In genomic region chr1:74323937-74324473, GRCh38 we compare ENCODE assay signal across 23 cellular contexts.
DNase-seq lines count a peak whose midpoint lies in the region; ATAC-seq, FAIRE-seq and TF ChIP-seq lines count a peak whose summit lies in the region.
"Had no signal": no experiment of that assay in that cellular context is flagged by ENCODE, and none has a peak within 500 bp of the region (broad histone marks: within the 10 kb centered on the region; RNA-seq: fewer than 3 reads in every experiment).

No MANE protein-coding gene starts in this region.

- no peak for TF ChIP-seq CTCF in K562 (IDR thresholded peaks at IDR 0.05 in 2 of 3, conservative IDR thresholded peaks at IDR 0.05 in 1 of 3; ENCODE audit: insufficient read depth in 2 of 3, low read depth in 1 of 3, low read length in 3 of 3)
- no peak for TF ChIP-seq CTCF in left lung (IDR thresholded peaks at IDR 0.05)
- no peak for TF ChIP-seq CTCF in osteocyte (IDR thresholded peaks at IDR 0.05)

- no peaks in the 10 kb centered on the region for H4K20me1 ChIP-seq in K562 (replicated peaks; ENCODE audit: control insufficient read depth, insufficient read depth, low read length)

- TF ChIP-seq POLR2A in K562 (conservative IDR thresholded peaks at IDR 0.05) = no peak

- BruUV-seq in K562 (replicated peaks; lab: Mats Ljungman, UMichigan) = no TSS peak

- H3K27ac Mint-ChIP-seq in osteocyte (ENCODE audit: unreplicated experiment) = no peak overlapping the region
- H3K27ac Mint-ChIP-seq: CD4-positive, alpha-beta T cell had no signal

- WGBS in K562 (ENCODE audit: insufficient coverage, low coverage, missing lambda C conversion rate) = 0% methylated on average over 1 of the region's 1 CpG

- H3K9ac ChIP-seq in K562 (ENCODE audit: insufficient read depth in 1 of 2, low read depth in 2 of 2, low read length in 2 of 2) = no peak overlapping the region
- H3K9ac ChIP-seq: GM23248 had no signal

- no peaks in the 10 kb centered on the region for H3K9me3 ChIP-seq in K562 (replicated peaks; ENCODE audit: control insufficient read depth, insufficient read depth, low read depth, low read length)
- H3K9me3 ChIP-seq in left lung = no peaks in the 10 kb centered on the region
- H3K9me3 ChIP-seq: BE2C had no signal

- H3K27me3 Mint-ChIP-seq in osteocyte (ENCODE audit: unreplicated experiment) = no peaks in the 10 kb centered on the region
- H3K27me3 Mint-ChIP-seq: CD4-positive, alpha-beta T cell had no signal

- no peak for TF ChIP-seq EP300 in K562 (IDR thresholded peaks at IDR 0.05; ENCODE audit: low read length)

- no peak for TF ChIP-seq RAD21 in K562 (CRISPR knock-in tag; conservative IDR thresholded peaks at IDR 0.05 in 1 of 2, IDR thresholded peaks at IDR 0.05 in 1 of 2)

- CTCF ChIA-PET in K562 (lab: Yijun Ruan, JAX; ENCODE audit: low intra/inter-chr PET ratio) = no interaction called here

- H3K4me3 Mint-ChIP-seq in osteocyte (ENCODE audit: unreplicated experiment) = no peak overlapping the region
- H3K4me3 Mint-ChIP-seq: CD4-positive, alpha-beta T cell had no signal

- H3K4me3 ChIP-seq in K562 = no peak overlapping the region
- H3K4me3 ChIP-seq in left lung = no peak overlapping the region
- H3K4me3 ChIP-seq: GM23248 had no signal

- no peaks in the 10 kb centered on the region for H3K4me1 ChIP-seq in K562 (replicated peaks in 1 of 2; ENCODE audit: control insufficient read depth in 2 of 2, insufficient read depth in 2 of 2, low read length in 2 of 2)
- no peaks in the 10 kb centered on the region for H3K4me1 ChIP-seq in left lung
- H3K4me1 ChIP-seq: BE2C had no signal

- H3K79me2 ChIP-seq in K562 (ENCODE audit: control insufficient read depth, insufficient read depth, low read length) = no peaks in the 10 kb centered on the region

- no peak overlapping the region for H3K4me2 ChIP-seq in K562 (ENCODE audit: insufficient read depth, low read length)

- H3K27ac ChIP-seq in K562 (ENCODE audit: extremely low read depth, low read depth, low read length) = no peak overlapping the region
- H3K27ac ChIP-seq in left lung = no peak overlapping the region
- H3K27ac ChIP-seq: 22Rv1, GM23248, HL-60 had no signal

- intact Hi-C loops in Right ventricle myocardium superior (cut with DNase I) (no loop called here), left cardiac atrium (cut with DNase I) (no loop called here), K562 (cut with micrococcal nuclease) (no loop called here), left lung (cut with DNase I) (no loop called here)

- ATAC-seq in Right ventricle myocardium superior (ENCODE audit: poor library complexity) = peak; percentile 61
- ATAC-seq in left cardiac atrium = no peak
- ATAC-seq in K562 = no peak
- ATAC-seq in left lung = peak; percentile 33
- ATAC-seq: Panc1 had no signal

- H3K27me3 ChIP-seq in K562 (ENCODE audit: control insufficient read depth in 2 of 2, insufficient read depth in 2 of 2, low read length in 2 of 2) (no peaks in the 10 kb centered on the region), left lung (no peaks in the 10 kb centered on the region)
- H3K27me3 ChIP-seq: BE2C had no signal

- POLR2A ChIA-PET in K562 (lab: Yijun Ruan, JAX) = no interaction called here

- FAIRE-seq in K562 (lab: Jason Lieb, UNC) = no peak
- FAIRE-seq: D721Med, GM12891 had no signal

- peak; percentile 2 for DNase-seq in DMS 273 (lab: John Stamatoyannopoulos, UW; ENCODE audit: unreplicated experiment)
- DNase-seq in DMS 273 treated with DMSO at 0.1 percent for 48 hours (lab: John Stamatoyannopoulos, UW) = no peak
- no peak for DNase-seq in Right ventricle myocardium superior
- no peak for DNase-seq in left cardiac atrium
- no peak for DNase-seq in K562 (ENCODE audit: extremely low read depth in 1 of 4, low spot score in 3 of 4)
- no peak for DNase-seq in left lung
- DNase-seq in osteocyte (ENCODE audit: extremely low spot score, unreplicated experiment) = no peak
- DNase-seq in ACHN = no peak
- DNase-seq: BE2C; CD4-positive, alpha-beta T cell; GF-D8; GM23248; HCEC 1CT; KG1; NCI-H1436 treated with DMSO at 0.1 percent for 48 hours; NCI-H2081 treated with DMSO at 0.1 percent for 48 hours; NCI-H526 treated with DMSO at 0.1 percent for 48 hours; SIG-M5 had no signal

- no peaks in the 10 kb centered on the region for H3K9me3 Mint-ChIP-seq in osteocyte (ENCODE audit: unreplicated experiment)
- H3K9me3 Mint-ChIP-seq: CD4-positive, alpha-beta T cell had no signal

- H3K36me3 Mint-ChIP-seq in osteocyte (ENCODE audit: unreplicated experiment) = no peaks in the 10 kb centered on the region

- no peaks in the 10 kb centered on the region for H3K4me1 Mint-ChIP-seq in osteocyte (ENCODE audit: unreplicated experiment)

- in situ Hi-C loops in K562 (cut with MboI) = no loop called here
- in situ Hi-C loops in ACHN (cut with HindIII; ENCODE audit: low pct_ligation_motif_present, low pct_unique_long_range_greater_than_20kb, low sequenced_read_pairs) = no loop called here

- H3K36me3 ChIP-seq in K562 (ENCODE audit: control insufficient read depth, insufficient read depth, low read length) (no peaks in the 10 kb centered on the region), left lung (no peaks in the 10 kb centered on the region)
- H3K36me3 ChIP-seq: BE2C had no signal

- H2AFZ ChIP-seq in K562 (ENCODE audit: low read depth, low read length) = no peak overlapping the region
- H2AFZ ChIP-seq: GM23248 had no signal

- H3K9me1 ChIP-seq in K562 (ENCODE audit: control insufficient read depth, insufficient read depth, low read length) = no peaks in the 10 kb centered on the region

TF ChIP-seq in K562, 482 proteins besides CTCF, POLR2A, EP300 and RAD21:
- TF ChIP-seq ZBTB11 (CRISPR knock-in tag; IDR thresholded peaks at IDR 0.05) (no peak), NFIC (IDR thresholded peaks at IDR 0.05) (peak; percentile 65; the same call in 1 of the 2 replicates), NFIX (CRISPR knock-in tag; IDR thresholded peaks at IDR 0.05; ENCODE audit: low read depth) (peak; percentile 56; the same call in 1 of the 2 replicates), ZNF197 (CRISPR knock-in tag; IDR thresholded peaks at IDR 0.05; ENCODE audit: low read depth) (no peak)

Comparison
In these comparisons a context has a peak if more than half of its experiments do, and no peak if none do; other contexts are left out.
1. ATAC-seq: peak in Right ventricle myocardium superior (single experiment) and left lung (single experiment); none in left cardiac atrium (0 of 2) and K562 (single experiment).